20 cellular contexts compared by ENCODE assay signal in the genomic region with DNA sequence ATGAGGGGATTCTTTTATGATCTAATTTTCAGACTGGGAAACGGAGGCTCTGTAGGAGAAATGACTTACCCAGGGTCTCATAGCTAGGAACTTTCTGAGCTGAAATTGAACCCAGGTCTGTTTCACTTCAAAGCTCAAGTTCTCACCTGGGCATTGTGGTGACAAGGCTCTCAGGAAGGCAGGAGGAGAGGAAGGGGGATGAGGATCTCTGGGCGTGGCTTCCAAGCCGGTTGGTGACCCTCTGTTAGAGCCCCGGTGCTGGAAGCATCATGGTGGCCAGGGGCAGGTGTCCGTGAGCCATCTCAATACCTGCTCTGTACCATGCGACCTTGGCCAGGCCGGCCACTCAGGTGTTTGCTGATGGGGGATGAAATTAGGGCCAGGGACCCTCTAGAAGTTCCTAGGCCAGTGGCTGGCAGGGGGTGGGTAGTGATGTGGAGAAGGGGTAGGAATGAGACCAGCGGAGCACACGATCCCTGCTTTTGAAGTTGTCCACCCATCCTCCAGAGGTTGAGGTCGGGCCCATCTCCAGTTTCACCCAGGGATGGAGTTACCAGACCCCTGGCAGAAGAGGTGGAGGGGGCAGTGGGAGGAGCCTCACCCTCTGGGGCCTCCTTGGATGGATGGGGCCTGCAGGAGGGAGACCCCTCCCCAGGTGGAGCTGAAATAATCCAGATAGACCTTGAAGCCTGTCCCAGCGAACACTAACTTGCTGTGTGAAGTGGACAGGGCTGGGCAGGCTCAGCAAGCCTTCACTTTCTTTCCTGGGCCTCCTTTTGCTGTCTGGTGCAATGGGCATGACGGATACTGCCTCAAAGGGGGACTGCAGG. TPM values are rescaled to one million over a fixed set of nuclear protein-coding genes. Genes with fewer than 3 reads are reported as not detected.
DNase-seq lines count a peak whose midpoint lies in the region; ATAC-seq, FAIRE-seq and TF ChIP-seq lines count a peak whose summit lies in the region.
"Had no signal": no experiment of that assay in that cellular context is flagged by ENCODE, and none has a peak within 500 bp of the region (broad histone marks: within the 10 kb centered on the region; RNA-seq: fewer than 3 reads in every experiment).

No MANE protein-coding gene starts in this region.

- H3K56ac ChIP-seq in H1 (replicated peaks; ENCODE audit: insufficient read length, low read depth, low read length), result no peak overlapping the region

- TF ChIP-seq RAD21 in H1 (IDR thresholded peaks at IDR 0.05 in 1 of 2, conservative IDR thresholded peaks at IDR 0.05 in 1 of 2; ENCODE audit: low read depth in 2 of 2, low read length in 2 of 2), result no peak

- H3K4me1 Mint-ChIP-seq in T-helper 1 cell treated with Interleukin-12 subunit alpha and Interleukin-12 subunit beta and Interleukin-4 antibody, amounts not matched to agents 30 μg/mL and 1 μg/mL, for 36 hours (ENCODE audit: low read depth), result peaks cover 11% of the 10 kb centered on the region
- H3K4me1 Mint-ChIP-seq in neural crest cell, result peaks cover 68% of the 10 kb centered on the region

- no peak for ATAC-seq in sciatic nerve
- ATAC-seq: CD8-positive, alpha-beta T cell had no signal

- peaks cover 17 to 48% (median 36%) of the 10 kb centered on the region in 4 experiments for H3K4me1 ChIP-seq in H1 (replicated peaks in 1 of 4; ENCODE audit: control insufficient read depth in 3 of 4, insufficient read depth in 4 of 4, low read length in 3 of 4)

- POLR2A ChIA-PET in H1 (lab: Charles Lee; ENCODE audit: partially characterized antibody), result interaction anchor here (0.5 to 3.1 kb wide), 6 partner anchors 9 to 1106 kb away, joined by 3 to 19 read pairs (median 4); no protein-coding TSS in a partner anchor

- H3K9ac ChIP-seq in H1 (replicated peaks in 1 of 4; ENCODE audit: extremely low read depth in 1 of 4, low read depth in 3 of 4, low read length in 3 of 4), result no peak overlapping the region

- no peak overlapping the region; the same call in 1 of the 2 replicates for H2BK5ac ChIP-seq in H1 (ENCODE audit: low read depth, low read length)

- peaks cover 2% of the 10 kb centered on the region; the same call in 1 of the 2 replicates for H3K23me2 ChIP-seq in H1 (ENCODE audit: low read depth, low read length)

- H3K9me3 ChIP-seq in H1 (ENCODE audit: insufficient read depth in 2 of 2, low read depth in 1 of 2, low read length in 1 of 2), result no peaks in the 10 kb centered on the region
- H3K9me3 ChIP-seq: Peyer's patch had no signal

- H2AK5ac ChIP-seq in H1 (ENCODE audit: low read depth, low read length), result no peak overlapping the region; the same call in 1 of the 2 replicates

- no peak for TF ChIP-seq EP300 in H1 (IDR thresholded peaks at IDR 0.05; ENCODE audit: borderline replicate concordance in 1 of 2, low read depth in 2 of 2, low read length in 2 of 2)

- H3K18ac ChIP-seq in H1 (ENCODE audit: extremely low read depth, low read length), result no peak overlapping the region

- H3K4me3 Mint-ChIP-seq in T-helper 1 cell treated with Interleukin-12 subunit alpha and Interleukin-12 subunit beta and Interleukin-4 antibody, amounts not matched to agents 30 μg/mL and 1 μg/mL, for 36 hours, result no peak overlapping the region
- H3K4me3 Mint-ChIP-seq in neural crest cell, result peak overlapping the region; percentile 34
- H3K4me3 Mint-ChIP-seq: CD8-positive, alpha-beta T cell; IgD-negative memory B cell had no signal

- H3K4ac ChIP-seq in H1 (replicated peaks; ENCODE audit: insufficient read length, low read depth, low read length), result peak overlapping the region; percentile 6

- H4K5ac ChIP-seq in H1 (ENCODE audit: insufficient read length, low read depth, low read length), result no peak overlapping the region

- no peak overlapping the region; the same call in 1 of the 2 replicates for H2BK12ac ChIP-seq in H1 (ENCODE audit: low read depth, low read length)

- H3K9me3 Mint-ChIP-seq in T-helper 1 cell treated with Interleukin-12 subunit alpha and Interleukin-12 subunit beta and Interleukin-4 antibody, amounts not matched to agents 30 μg/mL and 1 μg/mL, for 36 hours, result no peaks in the 10 kb centered on the region
- H3K9me3 Mint-ChIP-seq in neural crest cell, result no peaks in the 10 kb centered on the region
- H3K9me3 Mint-ChIP-seq: CD8-positive, alpha-beta T cell; IgD-negative memory B cell had no signal

- no peaks in the 10 kb centered on the region for H3K79me1 ChIP-seq in H1 (ENCODE audit: low read depth, low read length)

- DNase-seq in T-helper 1 cell (no peak), H1 (ENCODE audit: low read depth in 1 of 2, low spot score in 2 of 2) (no peak), neural crest cell (ENCODE audit: low read depth, low spot score) (no peak), inferior parietal cortex (ENCODE audit: extremely low spot score) (no peak), sciatic nerve (ENCODE audit: low spot score) (no peak), H4 (ENCODE audit: low spot score) (no peak)
- no peak for DNase-seq in activated CD8-positive, alpha-beta memory T cell treated with anti-CD3 and anti-CD28 coated beads for 24 hours
- DNase-seq: CD8-positive, alpha-beta T cell; DND-41; GF-D8; NCI-H1436; NCI-H2029 treated with DMSO at 0.1 percent for 48 hours; NCI-H510A treated with DMSO at 0.1 percent for 48 hours; Peyer's patch; SHP77 had no signal

- CTCF ChIA-PET in H1 (lab: Charles Lee; ENCODE audit: partially characterized antibody), result interaction anchor here (0.6 to 22.0 kb wide), 6 partner anchors 8 to 272 kb away, joined by 3 to 668 read pairs (median 4); a partner anchor contains a TSS

- no peak for FAIRE-seq in H1 (lab: Jason Lieb, UNC)
- FAIRE-seq: H54 had no signal

- no peak for TF ChIP-seq POLR2A in H1 (IDR thresholded peaks at IDR 0.05; ENCODE audit: control extremely low read depth in 1 of 2, low read depth in 2 of 2, low read length in 2 of 2)

- H3K79me2 ChIP-seq in H1 (ENCODE audit: control insufficient read depth in 1 of 2, insufficient read depth in 2 of 2, low read length in 2 of 2), result no peaks in the 10 kb centered on the region

- H3K27me3 ChIP-seq in H1 (replicated peaks in 1 of 4; ENCODE audit: control insufficient read depth in 3 of 4, extremely low read depth in 1 of 4, insufficient read depth in 3 of 4, low read length in 3 of 4), result peaks cover 0 to 3% (median 0%) of the 10 kb centered on the region in 4 experiments; a peak in 2 of 7 replicates
- H3K27me3 ChIP-seq: Peyer's patch had no signal

- no peak overlapping the region for H2AFZ ChIP-seq in H1 (ENCODE audit: low read length)

- no peak overlapping the region for H4K8ac ChIP-seq in H1 (ENCODE audit: extremely low read depth, insufficient read depth, low read length)

- intact Hi-C loops in sciatic nerve (cut with DNase I), result no loop called here

- no peak overlapping the region for H3K23ac ChIP-seq in H1 (ENCODE audit: insufficient read length)

- H3K36me3 ChIP-seq in H1 (ENCODE audit: control insufficient read depth in 2 of 4, insufficient read depth in 4 of 4, low read length in 3 of 4), result no peaks in the 10 kb centered on the region
- H3K36me3 ChIP-seq: Peyer's patch had no signal

- peak overlapping the region; percentile 43 for H3K27ac Mint-ChIP-seq in T-helper 1 cell treated with Interleukin-12 subunit alpha and Interleukin-12 subunit beta and Interleukin-4 antibody, amounts not matched to agents 30 μg/mL and 1 μg/mL, for 36 hours
- peak overlapping the region; percentile 93 for H3K27ac Mint-ChIP-seq in neural crest cell (ENCODE audit: unreplicated experiment)
- H3K27ac Mint-ChIP-seq: CD8-positive, alpha-beta T cell; IgD-negative memory B cell had no signal

- H3K27me3 Mint-ChIP-seq in T-helper 1 cell treated with Interleukin-12 subunit alpha and Interleukin-12 subunit beta and Interleukin-4 antibody, amounts not matched to agents 30 μg/mL and 1 μg/mL, for 36 hours (ENCODE audit: low read depth), result no peaks in the 10 kb centered on the region
- no peaks in the 10 kb centered on the region for H3K27me3 Mint-ChIP-seq in neural crest cell (ENCODE audit: low read depth)

- no peak overlapping the region for H3K4me3 ChIP-seq in H1 (ENCODE audit: extremely low read depth in 1 of 4, insufficient read depth in 2 of 4, low read depth in 3 of 4, low read length in 4 of 4)
- H3K4me3 ChIP-seq: Peyer's patch had no signal

- H4K20me1 ChIP-seq in H1 (replicated peaks in 1 of 2; ENCODE audit: control insufficient read depth in 1 of 2, insufficient read depth in 2 of 2, low read length in 2 of 2), result peaks cover 0 to 5% of the 10 kb centered on the region in 2 experiments

- H3K14ac ChIP-seq in H1 (ENCODE audit: insufficient read length), result no peak overlapping the region

- H4K91ac ChIP-seq in H1 (replicated peaks; ENCODE audit: insufficient read length, low read length), result peak overlapping the region; percentile 6

- no peak overlapping the region for H2BK120ac ChIP-seq in H1 (replicated peaks; ENCODE audit: low read depth, low read length)

- H2BK15ac ChIP-seq in H1 (ENCODE audit: low read length), result peak overlapping the region; percentile 81; the same call in 1 of the 2 replicates

- no peak for TF ChIP-seq CTCF in H1 (IDR thresholded peaks at IDR 0.05; ENCODE audit: control extremely low read depth in 1 of 3, insufficient read depth in 1 of 3, low read depth in 1 of 3, low read length in 3 of 3)
- no peak for TF ChIP-seq CTCF in neural crest cell (conservative IDR thresholded peaks at IDR 0.05)

- no peak overlapping the region for H3K27ac ChIP-seq in H1 (ENCODE audit: low read depth, low read length)
- H3K27ac ChIP-seq: 22Rv1, Peyer's patch had no signal

- no peak overlapping the region for H2BK20ac ChIP-seq in H1 (ENCODE audit: low read length)

- H3K4me2 ChIP-seq in H1 (ENCODE audit: insufficient read depth in 1 of 2, low read depth in 2 of 2, low read length in 2 of 2), result no peak overlapping the region

- H3K36me3 Mint-ChIP-seq in T-helper 1 cell treated with Interleukin-12 subunit alpha and Interleukin-12 subunit beta and Interleukin-4 antibody, amounts not matched to agents 30 μg/mL and 1 μg/mL, for 36 hours (ENCODE audit: low read depth), result no peaks in the 10 kb centered on the region
- H3K36me3 Mint-ChIP-seq in neural crest cell (ENCODE audit: low read depth), result no peaks in the 10 kb centered on the region
- H3K36me3 Mint-ChIP-seq: CD8-positive, alpha-beta T cell had no signal

- WGBS in H1 (ENCODE audit: extremely low coverage in 1 of 2, insufficient coverage in 1 of 2, insufficient read length in 1 of 2, insufficient replicate concordance in 2 of 2, low coverage in 1 of 2, low lambda C conversion rate in 2 of 2, missing lambda C conversion rate in 1 of 2), 2 experiments, result 74% methylated on average over 12 of the region's 12 CpGs; no CpG with 5 or more reads in 1 of the 2 experiments

RNA-seq across cellular contexts. Expression of a gene that starts 5.9 kb away (rescaled TPM):
- 8.4 and 10.3 TPM in 2 replicates for total RNA-seq in H1 (2021; fragmentation: NEBNext Ultra II Directional; extraction: Animal tissue kit (Norgen Biotek cat#: 25700))
- 4.0 and 6.9 TPM in 2 replicates for polyA plus RNA-seq in H1 (2011; rRNA removed)
- polyA plus RNA-seq in H1 (2011; cell fraction: cytosol; rRNA removed), result 4.8 TPM
- 21.4 TPM for polyA plus RNA-seq in H1 (2011; cell fraction: nucleus; rRNA removed)
- polyA plus RNA-seq in H1 (2012, experiment 1 of 2), result 5.1 to 11.2 TPM (median 9.5 TPM) in 4 replicates
- 6.3 TPM for polyA plus RNA-seq in H1 (2012, experiment 2 of 2)
- polyA plus RNA-seq in H1 (2013, experiment 1 of 2), result 3.3 TPM
- polyA plus RNA-seq in H1 (2013, experiment 2 of 2), result 3.0 TPM
- 8.8 and 10.1 TPM in 2 replicates for polyA minus RNA-seq in H1 (2011; rRNA and poly(A)+ RNA removed)
- 17.2 TPM for polyA minus RNA-seq in H1 (2011; cell fraction: cytosol; rRNA and poly(A)+ RNA removed)
- 19.0 TPM for polyA minus RNA-seq in H1 (2011; cell fraction: nucleus; rRNA and poly(A)+ RNA removed)
- total RNA-seq in neural crest cell (73.4 and 80.5 TPM in 2 replicates), sciatic nerve (0.58 TPM)
- total RNA-seq in H4 (2014; rRNA removed; shearing (Covaris generic)), result not detected in 2 replicates
- total RNA-seq: CD8-positive, alpha-beta T cell had no signal
- polyA plus RNA-seq: BJ, IgD-negative memory B cell had no signal
